In genomic region chr13:113298001-113298945, GRCh38 we compare ENCODE assay signal across 8 cellular contexts. TPM values are rescaled to one million over a fixed set of nuclear protein-coding genes. Genes with fewer than 3 reads are reported as not detected.
DNase-seq lines count a peak whose midpoint lies in the region; ATAC-seq and TF ChIP-seq lines count a peak whose summit lies in the region.

No MANE protein-coding gene starts in this region.

- H3K4me3 Mint-ChIP-seq in naive B cell = peak overlapping the region; percentile 86 to 98 (median 96)

- peak overlapping the region; percentile 82 to 93 for H3K9ac ChIP-seq in colonic mucosa (ENCODE audit: low read depth in 2 of 2, low read length in 2 of 2)

- peak; percentile 43 for DNase-seq in COLO668 (lab: John Stamatoyannopoulos, UW; ENCODE audit: unreplicated experiment)
- peak; percentile 47 for DNase-seq in MV-4-11 (lab: John Stamatoyannopoulos, UW)
- no peak for DNase-seq in colonic mucosa
- DNase-seq in naive B cell = no peak
- DNase-seq in activated gamma-delta T cell (lab: John Stamatoyannopoulos, UW) = no peak
- DNase-seq in NCI-H1436 treated with DMSO at 0.1 percent for 48 hours (lab: John Stamatoyannopoulos, UW) = no peak
- no peak for DNase-seq in stimulated activated CD4-positive, alpha-beta T cell treated with anti-CD3 and anti-CD28 coated beads, Interleukin-4, amount 100 ng/mL, for 4 hours

- peaks cover 3% of the 10 kb centered on the region for H3K4me1 ChIP-seq in colonic mucosa

- H3K36me3 ChIP-seq in colonic mucosa = no peaks in the 10 kb centered on the region

- H3K4me1 Mint-ChIP-seq in naive B cell = peaks cover 30 to 43% (median 31%) of the 10 kb centered on the region in 3 donors

- no peaks in the 10 kb centered on the region for H3K9me3 ChIP-seq in colonic mucosa

- no peak for ATAC-seq in naive B cell (ENCODE audit: low read depth in 2 of 2)
- no peak for ATAC-seq in HG03457 (IDR thresholded peaks at IDR 0.05; ENCODE audit: unreplicated experiment)

- H3K9me3 Mint-ChIP-seq in naive B cell = peaks cover 0 to 6% (median 4%) of the 10 kb centered on the region in 7 donors

- H3K27ac Mint-ChIP-seq in naive B cell = peak overlapping the region; percentile 83 to 99 (median 98)

- peak overlapping the region; percentile 96 for H3K4me3 ChIP-seq in colonic mucosa

- H3K36me3 Mint-ChIP-seq in naive B cell = peaks cover 5 to 8% of the 10 kb centered on the region in 2 donors

- no peak for TF ChIP-seq CTCF in colonic mucosa (IDR thresholded peaks at IDR 0.05)

- no peaks in the 10 kb centered on the region for H3K27me3 ChIP-seq in colonic mucosa

- no peak overlapping the region for H3K27ac ChIP-seq in colonic mucosa

- H3K27me3 Mint-ChIP-seq in naive B cell = peaks cover 7 to 16% (median 10%) of the 10 kb centered on the region in 3 donors

- intact Hi-C loops in colonic mucosa (cut with DNase I) = no loop called here

RNA-seq across cellular contexts. Expression of gene LAMP1, which starts 1.2 kb away (rescaled TPM):
- 100 to 1,000 TPM; 184 to 226 TPM for total RNA-seq in colonic mucosa
- polyA plus RNA-seq in naive B cell (ENCODE audit: low read depth in 6 of 6) = 10 to 100 TPM; 18.5 to 24.3 (median 19.9) TPM

Comparison
In these comparisons a context has a peak if more than half of its experiments do, and no peak if none do; other contexts are left out.
1. DNase-seq: peak in COLO668 (single experiment) and MV-4-11 (single experiment); none in colonic mucosa (single experiment), naive B cell (single experiment), activated gamma-delta T cell (single experiment), NCI-H1436 treated with DMSO at 0.1 percent for 48 hours (single experiment) and stimulated activated CD4-positive, alpha-beta T cell treated with anti-CD3 and anti-CD28 coated beads, Interleukin-4, amount 100 ng/mL, for 4 hours (0 of 2).